ENCODE assay signal across 11 cellular contexts in genomic region chr6:5517781-5518180, GRCh38.
DNase-seq lines count a peak whose midpoint lies in the region; ATAC-seq, FAIRE-seq and TF ChIP-seq lines count a peak whose summit lies in the region.
"Had no signal": no experiment of that assay in that cellular context is flagged by ENCODE, and none has a peak within 500 bp of the region (broad histone marks: within the 10 kb centered on the region; RNA-seq: fewer than 3 reads in every experiment).

No MANE protein-coding gene starts in this region.

- H3K9me2 ChIP-seq in PC-3 (replicated peaks; ENCODE audit: low read length) (no peaks in the 10 kb centered on the region), PC-9 (ENCODE audit: insufficient read depth) (no peaks in the 10 kb centered on the region)

- H3F3A ChIP-seq in PC-3 (ENCODE audit: low read length, unreplicated experiment): no peaks in the 10 kb centered on the region
- H3F3A ChIP-seq in PC-9 (ENCODE audit: insufficient read depth, low read depth): no peaks in the 10 kb centered on the region

- H3K36me3 Mint-ChIP-seq in activated naive CD4-positive, alpha-beta T cell treated with anti-CD3 and anti-CD28 coated beads for 36 hours (ENCODE audit: low read depth): peaks cover 1% of the 10 kb centered on the region
- peaks cover 14% of the 10 kb centered on the region for H3K36me3 Mint-ChIP-seq in activated naive CD8-positive, alpha-beta T cell treated with anti-CD3 and anti-CD28 coated beads for 36 hours
- peaks cover 9 to 16% of the 10 kb centered on the region in 2 donors for H3K36me3 Mint-ChIP-seq in stimulated activated naive B cell treated with anti-CD40 and anti-IgM and Interleukin-4, amounts not matched to agents 10 μg/mL and 1 μg/mL and 100 μg/mL, for 72 hours
- H3K36me3 Mint-ChIP-seq: naive B cell had no signal

- CTCF ChIA-PET in activated naive CD4-positive, alpha-beta T cell treated with anti-CD3 and anti-CD28 coated beads for 36 hours (lab: Charles Lee): interaction anchor here (0.9 kb wide), 1 partner anchor 420 kb away, joined by 3 read pairs; no protein-coding TSS in a partner anchor
- CTCF ChIA-PET in PC-3 (lab: Charles Lee): no interaction called here
- CTCF ChIA-PET in PC-9 (lab: Charles Lee): no interaction called here

- H3K9me3 Mint-ChIP-seq in activated naive CD4-positive, alpha-beta T cell treated with anti-CD3 and anti-CD28 coated beads for 36 hours: no peaks in the 10 kb centered on the region
- H3K9me3 Mint-ChIP-seq in activated naive CD8-positive, alpha-beta T cell treated with anti-CD3 and anti-CD28 coated beads for 36 hours: peaks cover 1% of the 10 kb centered on the region
- peaks cover 0 to 6% of the 10 kb centered on the region in 2 donors for H3K9me3 Mint-ChIP-seq in stimulated activated naive B cell treated with anti-CD40 and anti-IgM and Interleukin-4, amounts not matched to agents 10 μg/mL and 1 μg/mL and 100 μg/mL, for 72 hours

- H3K27ac Mint-ChIP-seq in activated naive CD4-positive, alpha-beta T cell treated with anti-CD3 and anti-CD28 coated beads for 36 hours: peak overlapping the region; percentile 53
- H3K27ac Mint-ChIP-seq in activated naive CD8-positive, alpha-beta T cell treated with anti-CD3 and anti-CD28 coated beads for 36 hours: peak overlapping the region; percentile 88
- no peak overlapping the region for H3K27ac Mint-ChIP-seq in stimulated activated naive B cell treated with anti-CD40 and anti-IgM and Interleukin-4, amounts not matched to agents 10 μg/mL and 1 μg/mL and 100 μg/mL, for 72 hours

- no peak for TF ChIP-seq CTCF in PC-3 (conservative IDR thresholded peaks at IDR 0.05; ENCODE audit: low read depth, low read length)
- no peak for TF ChIP-seq CTCF in PC-9 (conservative IDR thresholded peaks at IDR 0.05)

- POLR2A ChIA-PET in PC-3 (lab: Charles Lee; ENCODE audit: unreplicated experiment) (no interaction called here), PC-9 (lab: Charles Lee; ENCODE audit: unreplicated experiment) (no interaction called here)

- H4K20me1 ChIP-seq in PC-3 (ENCODE audit: low read length): no peaks in the 10 kb centered on the region
- no peaks in the 10 kb centered on the region for H4K20me1 ChIP-seq in PC-9 (ENCODE audit: insufficient read depth)

- H3K4me3 ChIP-seq in PC-3 (ENCODE audit: low read length) (no peak overlapping the region), PC-9 (no peak overlapping the region)

- H3K9me3 ChIP-seq in PC-3 (ENCODE audit: low read length) (no peaks in the 10 kb centered on the region), PC-9 (ENCODE audit: insufficient read depth, low read depth) (no peaks in the 10 kb centered on the region)

- no peak overlapping the region for H3K4me2 ChIP-seq in PC-3 (ENCODE audit: low read length)
- H3K4me2 ChIP-seq in PC-9: no peak overlapping the region

- intact Hi-C loops in activated naive CD4-positive, alpha-beta T cell treated with anti-CD3 and anti-CD28 coated beads for 36 hours (cut with micrococcal nuclease): loop anchor here (1.0 to 5.0 kb wide), 6 partner anchors 50 to 490 kb away; partner anchors contain the start of genes FARS2, LYRM4 and NRN1
- intact Hi-C loops in PC-3 (cut with micrococcal nuclease): no loop called here
- intact Hi-C loops in PC-9 (cut with micrococcal nuclease; ENCODE audit: unreplicated experiment): no loop called here

- H3K4me1 ChIP-seq in PC-3 (ENCODE audit: insufficient read depth, low read length) (no peaks in the 10 kb centered on the region), PC-9 (replicated peaks; ENCODE audit: insufficient read depth) (no peaks in the 10 kb centered on the region)

- FAIRE-seq in H54 (lab: Jason Lieb, UNC): no peak

- peaks cover 61% of the 10 kb centered on the region for H3K4me1 Mint-ChIP-seq in activated naive CD4-positive, alpha-beta T cell treated with anti-CD3 and anti-CD28 coated beads for 36 hours (ENCODE audit: low read depth)
- peaks cover 51% of the 10 kb centered on the region for H3K4me1 Mint-ChIP-seq in activated naive CD8-positive, alpha-beta T cell treated with anti-CD3 and anti-CD28 coated beads for 36 hours
- peaks cover 20 to 35% of the 10 kb centered on the region in 2 donors for H3K4me1 Mint-ChIP-seq in stimulated activated naive B cell treated with anti-CD40 and anti-IgM and Interleukin-4, amounts not matched to agents 10 μg/mL and 1 μg/mL and 100 μg/mL, for 72 hours

- no peaks in the 10 kb centered on the region for H3K36me3 ChIP-seq in PC-3 (ENCODE audit: low read depth, low read length)
- H3K36me3 ChIP-seq in PC-9 (ENCODE audit: low read depth): no peaks in the 10 kb centered on the region

- TF ChIP-seq POLR2A in H54 (IDR thresholded peaks at IDR 0.05; ENCODE audit: low read depth, low read length): no peak

- H3K79me2 ChIP-seq in PC-3 (ENCODE audit: low read length) (no peaks in the 10 kb centered on the region), PC-9 (ENCODE audit: low read depth) (no peaks in the 10 kb centered on the region)

- no peak overlapping the region for H3K4me3 Mint-ChIP-seq in activated naive CD4-positive, alpha-beta T cell treated with anti-CD3 and anti-CD28 coated beads for 36 hours
- H3K4me3 Mint-ChIP-seq in activated naive CD8-positive, alpha-beta T cell treated with anti-CD3 and anti-CD28 coated beads for 36 hours: peak overlapping the region; percentile 53
- peak overlapping the region in 1 of 2 donors; percentile 4 for H3K4me3 Mint-ChIP-seq in stimulated activated naive B cell treated with anti-CD40 and anti-IgM and Interleukin-4, amounts not matched to agents 10 μg/mL and 1 μg/mL and 100 μg/mL, for 72 hours
- H3K4me3 Mint-ChIP-seq: naive B cell had no signal

- H3K27me3 Mint-ChIP-seq in activated naive CD4-positive, alpha-beta T cell treated with anti-CD3 and anti-CD28 coated beads for 36 hours (ENCODE audit: low read depth): no peaks in the 10 kb centered on the region
- H3K27me3 Mint-ChIP-seq in activated naive CD8-positive, alpha-beta T cell treated with anti-CD3 and anti-CD28 coated beads for 36 hours: no peaks in the 10 kb centered on the region
- no peaks in the 10 kb centered on the region for H3K27me3 Mint-ChIP-seq in stimulated activated naive B cell treated with anti-CD40 and anti-IgM and Interleukin-4, amounts not matched to agents 10 μg/mL and 1 μg/mL and 100 μg/mL, for 72 hours
- H3K27me3 Mint-ChIP-seq: naive B cell had no signal

- no peaks in the 10 kb centered on the region for H3K27me3 ChIP-seq in PC-3 (ENCODE audit: low read length)
- no peaks in the 10 kb centered on the region for H3K27me3 ChIP-seq in PC-9 (ENCODE audit: insufficient read depth, low read depth)

- peak; percentile 72 for DNase-seq in activated naive CD4-positive, alpha-beta T cell treated with anti-CD3 and anti-CD28 coated beads for 36 hours
- DNase-seq in activated naive CD4-positive, alpha-beta T cell (lab: John Stamatoyannopoulos, UW): no peak
- no peak for DNase-seq in PC-3
- peak; percentile 56 for DNase-seq in activated naive CD8-positive, alpha-beta T cell treated with anti-CD3 and anti-CD28 coated beads for 36 hours
- peak; percentile 14 for DNase-seq in stimulated activated naive B cell treated with anti-CD40 and anti-IgM and Interleukin-4, amounts not matched to agents 10 μg/mL and 1 μg/mL and 100 μg/mL, for 72 hours
- no peak for DNase-seq in germinal center (ENCODE audit: low spot score)
- DNase-seq in H54 (ENCODE audit: insufficient read length, low spot score): no peak
- DNase-seq in PC-9: no peak
- DNase-seq: anterior cingulate cortex, naive B cell, NCI-H82 had no signal

- H3K27ac ChIP-seq in PC-3 (ENCODE audit: low read length): no peak overlapping the region
- no peak overlapping the region for H3K27ac ChIP-seq in PC-9

- peak; percentile 35; the same call in 1 of the 2 replicates for ATAC-seq in PC-3
- peak; percentile 82 to 86 for ATAC-seq in stimulated activated naive B cell treated with anti-CD40 and anti-IgM and Interleukin-4, amounts not matched to agents 10 μg/mL and 1 μg/mL and 100 μg/mL, for 72 hours (replicated peaks)

- no TSS peak for BruUV-seq in PC-3 (replicated peaks; lab: Mats Ljungman, UMichigan)
- no TSS peak for BruUV-seq in PC-9 (replicated peaks; lab: Mats Ljungman, UMichigan)

- H3K9ac ChIP-seq in PC-3 (ENCODE audit: low read length): no peak overlapping the region

- H2AFZ ChIP-seq in PC-3 (ENCODE audit: low read length) (no peak overlapping the region), PC-9 (no peak overlapping the region)

Comparison
In these comparisons a context has a peak if more than half of its experiments do, and no peak if none do; other contexts are left out.
1. DNase-seq: peak in activated naive CD4-positive, alpha-beta T cell treated with anti-CD3 and anti-CD28 coated beads for 36 hours (single experiment), activated naive CD8-positive, alpha-beta T cell treated with anti-CD3 and anti-CD28 coated beads for 36 hours (single experiment) and stimulated activated naive B cell treated with anti-CD40 and anti-IgM and Interleukin-4, amounts not matched to agents 10 μg/mL and 1 μg/mL and 100 μg/mL, for 72 hours (single experiment); none in activated naive CD4-positive, alpha-beta T cell (0 of 4), PC-3 (single experiment), germinal center (single experiment), H54 (single experiment) and PC-9 (0 of 2).